In the genomic region with DNA sequence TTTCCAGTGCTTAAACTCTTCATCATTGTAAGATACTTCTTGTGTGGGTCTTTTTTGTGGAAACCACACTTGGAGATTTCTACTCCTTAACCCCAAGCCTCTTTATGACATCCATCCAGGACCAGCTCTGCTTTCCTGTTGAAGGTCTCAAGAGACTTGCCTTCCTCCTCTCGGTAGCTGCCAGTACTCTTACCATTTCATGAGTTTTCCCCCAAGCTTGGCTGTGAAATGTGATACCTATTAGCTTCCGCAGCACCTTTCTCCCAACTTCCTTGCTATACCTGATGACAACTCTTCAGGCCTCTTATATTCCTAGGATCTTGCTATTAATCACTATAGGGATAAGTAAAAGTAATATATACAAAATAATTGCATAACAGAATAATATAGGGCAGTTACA, we compare ENCODE assay signal across 20 cellular contexts.
"Had no signal": no experiment of that assay in that cellular context is flagged by ENCODE, and none has a peak within 500 bp of the region (broad histone marks: within the 10 kb centered on the region; RNA-seq: fewer than 3 reads in every experiment).

No MANE protein-coding gene starts in this region.

- H3K27me3 ChIP-seq: esophagus squamous epithelium, ovary, right lobe of liver, transverse colon had no signal

- H3K27ac Mint-ChIP-seq: activated CD8-positive, alpha-beta T cell treated with anti-CD3 and anti-CD28 coated beads for 36 hours; activated naive CD8-positive, alpha-beta T cell treated with anti-CD3 and anti-CD28 coated beads for 36 hours had no signal

- H3K36me3 ChIP-seq: esophagus squamous epithelium, left ventricle myocardium inferior, ovary, right lobe of liver, transverse colon had no signal

- ATAC-seq: activated CD8-positive, alpha-beta T cell treated with anti-CD3 and anti-CD28 coated beads for 36 hours; right lobe of liver; stimulated activated naive CD8-positive, alpha-beta T cell treated with anti-CD3 and anti-CD28 coated beads, Interleukin-15, Interleukin-2, amounts not matched to agents 100 U/mL and 50 U/mL, for 24 hours had no signal

- H3K4me3 ChIP-seq: left ventricle myocardium inferior, ovary, right lobe of liver, smooth muscle cell, transverse colon had no signal

- H3K9me3 ChIP-seq: esophagus squamous epithelium, left ventricle myocardium inferior, ovary, right lobe of liver, transverse colon had no signal

- H3K4me3 Mint-ChIP-seq: activated CD8-positive, alpha-beta T cell treated with anti-CD3 and anti-CD28 coated beads for 36 hours had no signal

- H3K27ac ChIP-seq: coronary artery, left ventricle myocardium inferior, ovary, right lobe of liver had no signal

- H3K27me3 Mint-ChIP-seq: activated CD8-positive, alpha-beta T cell treated with anti-CD3 and anti-CD28 coated beads for 36 hours; activated naive CD8-positive, alpha-beta T cell treated with anti-CD3 and anti-CD28 coated beads for 36 hours; central memory CD8-positive, alpha-beta T cell had no signal

- H3K9me3 Mint-ChIP-seq: activated CD8-positive, alpha-beta T cell treated with anti-CD3 and anti-CD28 coated beads for 36 hours; activated naive CD8-positive, alpha-beta T cell treated with anti-CD3 and anti-CD28 coated beads for 36 hours; central memory CD8-positive, alpha-beta T cell had no signal

- DNase-seq: activated CD4-positive, alpha-beta T cell treated with anti-CD3 and anti-CD28 coated beads for 1 hour; activated gamma-delta T cell treated with Interleukin-2 at 50 U/mL for 16 hours; activated naive CD8-positive, alpha-beta T cell treated with anti-CD3 and anti-CD28 coated beads for 36 hours; activated T-cell treated with anti-CD3 and anti-CD28 coated beads, Interleukin-2, amount 50 U/mL, for 48 hours; effector CD8-positive, alpha-beta T cell; esophagus squamous epithelium; hippocampal formation; left ventricle myocardium inferior; ovary; stimulated activated CD4-positive, alpha-beta T cell treated with anti-CD3 and anti-CD28 coated beads, Interleukin-4, amount 100 ng/mL, for 4 hours; stimulated activated CD8-positive, alpha-beta memory T cell treated with anti-CD3 and anti-CD28 coated beads, Interleukin-4, amount 100 ng/mL, for 48 hours; stimulated activated naive CD8-positive, alpha-beta T cell treated with anti-CD3 and anti-CD28 coated beads, Interleukin-15, Interleukin-2, amounts not matched to agents 100 U/mL and 50 U/mL, for 24 hours; T-helper 1 cell; T1000 had no signal
